8 cellular contexts compared by ENCODE assay signal in genomic region chr6:137903933-137904821, GRCh38. TPM values are rescaled to one million over a fixed set of nuclear protein-coding genes. Genes with fewer than 3 reads are reported as not detected.
A peak's percentile ranks its signal among the peaks of the same experiment; 100 is the strongest.
DNase-seq lines count a peak whose midpoint lies in the region; ATAC-seq and TF ChIP-seq lines count a peak whose summit lies in the region.

No MANE protein-coding gene starts in this region.

- no peak for TF ChIP-seq POLR2A in heart left ventricle (IDR thresholded peaks at IDR 0.05)

- ATAC-seq in GM19328 (IDR thresholded peaks at IDR 0.05; ENCODE audit: unreplicated experiment) (peak; percentile 61), HG03280 (IDR thresholded peaks at IDR 0.05; ENCODE audit: unreplicated experiment) (peak; percentile 61), memory B cell (ENCODE audit: low read depth) (peak; percentile 47), heart left ventricle (no peak)

- DNase-seq in activated CD4-positive, alpha-beta T cell treated with anti-CD3 and anti-CD28 coated beads, Interleukin-2, amount 50 U/mL, for 48 hours = peak; percentile 64 to 65
- DNase-seq in memory B cell (ENCODE audit: low spot score in 2 of 2) = no peak
- no peak for DNase-seq in ascending aorta (ENCODE audit: low spot score in 2 of 2)
- no peak for DNase-seq in cerebellum (ENCODE audit: low spot score)
- DNase-seq in heart left ventricle = no peak

- peak overlapping the region; percentile 90 for H3K27ac Mint-ChIP-seq in memory B cell

- peak overlapping the region in 3 of 11 experiments; percentile 4 to 27 (median 10); a peak in 3 of 22 replicates for H3K27ac ChIP-seq in BLaER1 treated with 17β-estradiol and CSF1 and Interleukin-3, amounts not matched to agents 10 nM and 100 nM
- H3K27ac ChIP-seq in ascending aorta = no peak overlapping the region
- no peak overlapping the region for H3K27ac ChIP-seq in heart left ventricle

- H3K4me3 ChIP-seq in BLaER1 treated with 17β-estradiol and CSF1 and Interleukin-3, amounts not matched to agents 10 nM and 100 nM = no peak overlapping the region
- H3K4me3 ChIP-seq in ascending aorta (no peak overlapping the region), heart left ventricle (peak overlapping the region in 1 of 12 donors; percentile 19)

- no peaks in the 10 kb centered on the region for H3K9me3 Mint-ChIP-seq in memory B cell

- H3K4me1 Mint-ChIP-seq in memory B cell = peaks cover 19% of the 10 kb centered on the region

- WGBS in heart left ventricle, 4 donors = 88 to 92% (median 90%) methylated on average over 12 of the region's 12 CpGs

- H3K9me3 ChIP-seq in BLaER1 treated with 17β-estradiol and CSF1 and Interleukin-3, amounts not matched to agents 10 nM and 100 nM (replicated peaks in 1 of 11) = peaks cover 0 to 3% (median 0%) of the 10 kb centered on the region in 11 experiments; a peak in 1 of 22 replicates
- H3K9me3 ChIP-seq in ascending aorta = no peaks in the 10 kb centered on the region
- no peaks in the 10 kb centered on the region for H3K9me3 ChIP-seq in heart left ventricle

- H3K36me3 Mint-ChIP-seq in memory B cell = no peaks in the 10 kb centered on the region

- no peak for TF ChIP-seq CTCF in ascending aorta (IDR thresholded peaks at IDR 0.05)
- TF ChIP-seq CTCF in heart left ventricle (IDR thresholded peaks at IDR 0.05) = no peak

- H3K27me3 Mint-ChIP-seq in memory B cell = no peaks in the 10 kb centered on the region

- no peaks in the 10 kb centered on the region for H4K20me1 ChIP-seq in BLaER1 treated with 17β-estradiol and CSF1 and Interleukin-3, amounts not matched to agents 10 nM and 100 nM

- no peaks in the 10 kb centered on the region for H3K36me3 ChIP-seq in BLaER1 treated with 17β-estradiol and CSF1 and Interleukin-3, amounts not matched to agents 10 nM and 100 nM
- no peaks in the 10 kb centered on the region for H3K36me3 ChIP-seq in ascending aorta
- H3K36me3 ChIP-seq in heart left ventricle = no peaks in the 10 kb centered on the region

- H3K4me2 ChIP-seq in BLaER1 treated with 17β-estradiol and CSF1 and Interleukin-3, amounts not matched to agents 10 nM and 100 nM = peak overlapping the region; percentile 1 to 66 (median 50); a peak in 19 of 22 replicates

- H3K4me1 ChIP-seq in BLaER1 treated with 17β-estradiol and CSF1 and Interleukin-3, amounts not matched to agents 10 nM and 100 nM = peaks cover 22 to 35% (median 30%) of the 10 kb centered on the region in 10 experiments
- H3K4me1 ChIP-seq in ascending aorta (no peaks in the 10 kb centered on the region), heart left ventricle (peaks cover 0 to 16% (median 0%) of the 10 kb centered on the region in 12 donors)

- peak overlapping the region; percentile 78 for H3K4me3 Mint-ChIP-seq in memory B cell

- no peak overlapping the region for H3K9ac ChIP-seq in BLaER1 treated with 17β-estradiol and CSF1 and Interleukin-3, amounts not matched to agents 10 nM and 100 nM

- intact Hi-C loops in ascending aorta (cut with DNase I) = no loop called here
- intact Hi-C loops in heart left ventricle (cut with DNase I) = no loop called here

- no peaks in the 10 kb centered on the region for H3K27me3 ChIP-seq in BLaER1 treated with 17β-estradiol and CSF1 and Interleukin-3, amounts not matched to agents 10 nM and 100 nM
- no peaks in the 10 kb centered on the region for H3K27me3 ChIP-seq in ascending aorta
- no peaks in the 10 kb centered on the region for H3K27me3 ChIP-seq in heart left ventricle

RNA-seq across cellular contexts. Expression of gene TNFAIP3, which starts 37.1 kb away (rescaled TPM):
- 24.5 TPM for total RNA-seq in ascending aorta
- 1.6 TPM for total RNA-seq in cerebellum
- 10 to 100 TPM in 2 of 9 donors, 1 to 10 TPM in 7; 3.2 to 33.7 (median 6.0) TPM for total RNA-seq in heart left ventricle
- 1 to 10 TPM; 3.0 to 3.3 TPM for polyA plus RNA-seq in heart left ventricle

Comparison
In these comparisons a context has a peak if more than half of its experiments do, and no peak if none do; other contexts are left out.
1. ATAC-seq: peak in GM19328 (single experiment), HG03280 (single experiment) and memory B cell (single experiment); none in heart left ventricle (0 of 4).
2. DNase-seq: peak in activated CD4-positive, alpha-beta T cell treated with anti-CD3 and anti-CD28 coated beads, Interleukin-2, amount 50 U/mL, for 48 hours (2 of 2); none in memory B cell (0 of 2), ascending aorta (0 of 2), cerebellum (single experiment) and heart left ventricle (0 of 5).